ENCODE assay signal across 30 cellular contexts in the genomic region with DNA sequence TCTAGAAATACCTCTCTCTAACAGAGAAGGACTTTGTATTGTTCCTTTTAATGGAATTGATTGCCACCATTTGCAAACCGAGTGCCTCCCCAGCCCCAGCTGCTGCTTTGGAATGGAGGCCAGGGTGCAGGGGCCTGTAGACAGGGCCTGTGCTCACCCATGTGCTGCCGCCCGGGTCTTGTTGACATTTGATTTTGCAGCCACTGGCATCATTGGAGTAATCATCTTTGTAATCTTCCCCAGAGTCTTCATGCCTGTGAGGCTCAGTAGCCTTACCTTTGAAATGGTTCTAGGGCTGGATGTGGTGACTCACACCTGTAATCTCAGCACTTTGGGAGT.
"Had no signal": no experiment of that assay in that cellular context is flagged by ENCODE, and none has a peak within 500 bp of the region (broad histone marks: within the 10 kb centered on the region; RNA-seq: fewer than 3 reads in every experiment).

No MANE protein-coding gene starts in this region.

- H3K27me3 Mint-ChIP-seq: activated CD4-positive, alpha-beta memory T cell treated with anti-CD3 and anti-CD28 coated beads for 36 hours; activated CD4-positive, alpha-beta T cell treated with anti-CD3 and anti-CD28 coated beads, Interleukin-2, amount 10 ng/mL, durations not matched to agents 24 days and 14 days; activated naive CD8-positive, alpha-beta T cell; activated T-helper 17 cell treated with anti-CD3 and anti-CD28 coated beads, Interleukin-2, amount 50 U/mL, for 72 hours; stimulated activated naive CD8-positive, alpha-beta T cell treated with anti-CD3 and anti-CD28 coated beads, Interleukin-15, amount 100 ng/mL, for 72 hours had no signal

- H3K27ac Mint-ChIP-seq: activated CD4-positive, alpha-beta memory T cell treated with anti-CD3 and anti-CD28 coated beads for 36 hours; activated CD4-positive, alpha-beta T cell treated with anti-CD3 and anti-CD28 coated beads, Interleukin-2, amount 10 ng/mL, durations not matched to agents 24 days and 14 days; natural killer cell; stimulated activated naive CD8-positive, alpha-beta T cell treated with anti-CD3 and anti-CD28 coated beads, Interleukin-15, amount 100 ng/mL, for 72 hours had no signal

- H3K9me3 Mint-ChIP-seq: activated CD4-positive, alpha-beta memory T cell treated with anti-CD3 and anti-CD28 coated beads for 36 hours; activated CD4-positive, alpha-beta T cell treated with anti-CD3 and anti-CD28 coated beads, Interleukin-2, amount 10 ng/mL, durations not matched to agents 24 days and 14 days; activated T-helper 17 cell treated with anti-CD3 and anti-CD28 coated beads, Interleukin-2, amount 50 U/mL, for 72 hours; natural killer cell; stimulated activated effector memory CD8-positive, alpha-beta T cell treated with anti-CD3 and anti-CD28 coated beads, Interleukin-12 subunit alpha, Interleukin-12 subunit beta, amount 100 ng/mL, for 72 hours; stimulated activated naive CD8-positive, alpha-beta T cell treated with anti-CD3 and anti-CD28 coated beads, Interleukin-15, amount 100 ng/mL, for 72 hours had no signal

- H3K27me3 ChIP-seq: esophagus squamous epithelium, left lung, right lobe of liver, SJSA1, upper lobe of left lung had no signal

- H3K4me3 ChIP-seq: esophagus squamous epithelium, left lung, lower lobe of right lung, right lobe of liver, SJSA1, skin epidermis, upper lobe of left lung had no signal

- DNase-seq: activated CD4-positive, alpha-beta memory T cell treated with anti-CD3 and anti-CD28 coated beads for 36 hours; activated CD4-positive, alpha-beta T cell treated with anti-CD3 and anti-CD28 coated beads, Interleukin-2, amount 10 ng/mL, durations not matched to agents 24 days and 14 days; activated naive CD4-positive, alpha-beta T cell treated with Interleukin-2 at 50 U/mL for 16 hours; central memory CD4-positive, alpha-beta T cell; dermis blood vessel endothelial cell; effector CD4-positive, alpha-beta T cell; esophagus squamous epithelium; foreskin melanocyte; left lung; lower lobe of right lung; mesenchymal stem cell; natural killer cell; right lobe of liver; stimulated activated CD4-positive, alpha-beta T cell treated with anti-CD3 and anti-CD28 coated beads, Interleukin-4, amount 100 ng/mL, for 24 hours; stimulated activated naive CD8-positive, alpha-beta T cell treated with anti-CD3 and anti-CD28 coated beads, Interleukin-15, amount 100 ng/mL, for 72 hours; substantia nigra; T-helper 1 cell; T-helper 9 cell; upper lobe of left lung; WERI-Rb-1 had no signal

- H3K4me3 Mint-ChIP-seq: activated CD4-positive, alpha-beta memory T cell treated with anti-CD3 and anti-CD28 coated beads for 36 hours; activated CD4-positive, alpha-beta T cell treated with anti-CD3 and anti-CD28 coated beads, Interleukin-2, amount 10 ng/mL, durations not matched to agents 24 days and 14 days; activated naive CD8-positive, alpha-beta T cell; activated T-helper 17 cell treated with anti-CD3 and anti-CD28 coated beads, Interleukin-2, amount 50 U/mL, for 72 hours; natural killer cell; stimulated activated effector memory CD8-positive, alpha-beta T cell treated with anti-CD3 and anti-CD28 coated beads, Interleukin-12 subunit alpha, Interleukin-12 subunit beta, amount 100 ng/mL, for 72 hours; stimulated activated naive CD8-positive, alpha-beta T cell treated with anti-CD3 and anti-CD28 coated beads, Interleukin-15, amount 100 ng/mL, for 72 hours had no signal

- H3K4me1 ChIP-seq: esophagus squamous epithelium, left lung had no signal

- ATAC-seq: activated CD4-positive, CD25-positive, alpha-beta regulatory T cell treated with anti-CD3 and anti-CD28 coated beads, Interleukin-2, amount 50 U/mL, for 24 hours; activated T-helper 17 cell treated with anti-CD3 and anti-CD28 coated beads, Interleukin-2, amount 50 U/mL, for 72 hours; left lung; lower lobe of right lung; natural killer cell; stimulated activated effector memory CD8-positive, alpha-beta T cell treated with anti-CD3 and anti-CD28 coated beads, Interleukin-12 subunit alpha, Interleukin-12 subunit beta, amount 100 ng/mL, for 72 hours; stimulated activated naive CD8-positive, alpha-beta T cell treated with anti-CD3 and anti-CD28 coated beads, Interleukin-15, amount 100 ng/mL, for 72 hours had no signal

- H3K4me1 Mint-ChIP-seq: activated T-helper 17 cell treated with anti-CD3 and anti-CD28 coated beads, Interleukin-2, amount 50 U/mL, for 72 hours; stimulated activated effector memory CD8-positive, alpha-beta T cell treated with anti-CD3 and anti-CD28 coated beads, Interleukin-12 subunit alpha, Interleukin-12 subunit beta, amount 100 ng/mL, for 72 hours had no signal

- FAIRE-seq: astrocyte, endometrium, TTC549 had no signal

- H3K27ac ChIP-seq: epithelial cell of prostate, esophagus squamous epithelium, left lung, lower lobe of right lung, right lobe of liver, SJSA1, skin epidermis, upper lobe of left lung, WERI-Rb-1 had no signal

- H3K36me3 Mint-ChIP-seq: natural killer cell had no signal

- H3K9me3 ChIP-seq: esophagus squamous epithelium, left lung, lower lobe of right lung, right lobe of liver, SJSA1, upper lobe of left lung had no signal
